Comparison of ENCODE assay signal across 23 cellular contexts in genomic region chr1:152442291-152442690, GRCh38. TPM values are rescaled to one million over a fixed set of nuclear protein-coding genes. Genes with fewer than 3 reads are reported as not detected.
"Had no signal": no experiment of that assay in that cellular context is flagged by ENCODE, and none has a peak within 500 bp of the region (broad histone marks: within the 10 kb centered on the region; RNA-seq: fewer than 3 reads in every experiment).

No MANE protein-coding gene starts in this region.

- H3K4me3 ChIP-seq: body of pancreas, mucosa of descending colon, smooth muscle cell, thyroid gland had no signal

- H3K27me3 ChIP-seq: body of pancreas, thyroid gland had no signal

- H3K36me3 ChIP-seq: thyroid gland had no signal

- H3K9me3 ChIP-seq: body of pancreas, mucosa of descending colon, thyroid gland had no signal

- H3K36me3 Mint-ChIP-seq: naive B cell; stimulated activated memory B cell treated with anti-CD40 and anti-IgM and Interleukin-4, amounts not matched to agents 10 μg/mL and 1 μg/mL and 100 μg/mL, for 72 hours had no signal

- H3K9me3 Mint-ChIP-seq: activated CD4-positive, alpha-beta T cell treated with anti-CD3 and anti-CD28 coated beads, Interleukin-2, amount 10 ng/mL, durations not matched to agents 7 days and 5 days; activated naive CD4-positive, alpha-beta T cell treated with anti-CD3 and anti-CD28 coated beads for 36 hours; activated T-cell treated with anti-CD3 and anti-CD28 coated beads, Interleukin-2, amount 50 U/mL, for 24 hours; naive B cell; stimulated activated memory B cell treated with anti-CD40 and anti-IgM and Interleukin-4, amounts not matched to agents 10 μg/mL and 1 μg/mL and 100 μg/mL, for 72 hours had no signal

- H3K4me1 Mint-ChIP-seq: neural crest cell had no signal

- H3K4me2 ChIP-seq: smooth muscle cell had no signal

- ATAC-seq: activated CD4-positive, CD25-positive, alpha-beta regulatory T cell treated with anti-CD3 and anti-CD28 coated beads, Interleukin-2, amount 50 U/mL, for 24 hours; activated CD8-positive, alpha-beta T cell treated with anti-CD3 and anti-CD28 coated beads, Interleukin-2, amount 10 ng/mL, durations not matched to agents 7 days and 5 days; body of pancreas; mucosa of descending colon; stimulated activated memory B cell treated with anti-CD40 and anti-IgM and Interleukin-4, amounts not matched to agents 10 μg/mL and 1 μg/mL and 100 μg/mL, for 72 hours had no signal

- H3K27ac Mint-ChIP-seq: activated CD4-positive, alpha-beta T cell treated with anti-CD3 and anti-CD28 coated beads, Interleukin-2, amount 10 ng/mL, durations not matched to agents 7 days and 5 days; activated CD8-positive, alpha-beta T cell treated with anti-CD3 and anti-CD28 coated beads, Interleukin-2, amount 10 ng/mL, durations not matched to agents 7 days and 5 days; activated naive CD4-positive, alpha-beta T cell treated with anti-CD3 and anti-CD28 coated beads for 36 hours; activated T-cell treated with anti-CD3 and anti-CD28 coated beads, Interleukin-2, amount 50 U/mL, for 24 hours; naive B cell; stimulated activated memory B cell treated with anti-CD40 and anti-IgM and Interleukin-4, amounts not matched to agents 10 μg/mL and 1 μg/mL and 100 μg/mL, for 72 hours had no signal

- H3K4me3 Mint-ChIP-seq: activated CD4-positive, alpha-beta T cell treated with anti-CD3 and anti-CD28 coated beads, Interleukin-2, amount 10 ng/mL, durations not matched to agents 7 days and 5 days; activated CD8-positive, alpha-beta T cell treated with anti-CD3 and anti-CD28 coated beads, Interleukin-2, amount 10 ng/mL, durations not matched to agents 7 days and 5 days; activated naive CD4-positive, alpha-beta T cell treated with anti-CD3 and anti-CD28 coated beads for 36 hours; activated T-cell treated with anti-CD3 and anti-CD28 coated beads, Interleukin-2, amount 50 U/mL, for 24 hours; neural crest cell; stimulated activated memory B cell treated with anti-CD40 and anti-IgM and Interleukin-4, amounts not matched to agents 10 μg/mL and 1 μg/mL and 100 μg/mL, for 72 hours had no signal

- H3K27ac ChIP-seq: thyroid gland had no signal

- DNase-seq: activated CD4-positive, alpha-beta T cell treated with anti-CD3 and anti-CD28 coated beads, Interleukin-2, amount 10 ng/mL, durations not matched to agents 7 days and 5 days; activated naive CD4-positive, alpha-beta T cell treated with anti-CD3 and anti-CD28 coated beads for 36 hours; activated T-cell treated with anti-CD3 and anti-CD28 coated beads, Interleukin-2, amount 50 U/mL, for 24 hours; caudate nucleus; mesenchymal stem cell; mucosa of descending colon; naive B cell; retina; stimulated activated CD4-positive, alpha-beta T cell treated with anti-CD3 and anti-CD28 coated beads, Interleukin-4, amount 100 ng/mL, for 24 hours; T1000 had no signal

- H3K4me1 ChIP-seq: thyroid gland had no signal

RNA-seq across cellular contexts. Expression of gene CRNN, which starts 28.2 kb away (rescaled TPM):
- total RNA-seq: activated CD4-positive, alpha-beta T cell treated with anti-CD3 and anti-CD28 coated beads, Interleukin-2, amount 10 ng/mL, durations not matched to agents 7 days and 5 days; activated CD8-positive, alpha-beta T cell treated with anti-CD3 and anti-CD28 coated beads, Interleukin-2, amount 10 ng/mL, durations not matched to agents 7 days and 5 days; activated naive CD4-positive, alpha-beta T cell treated with anti-CD3 and anti-CD28 coated beads for 36 hours; body of pancreas; dermis microvascular lymphatic vessel endothelial cell; epithelial cell of proximal tubule; mucosa of descending colon; neural crest cell; omental fat pad; posterior vena cava; smooth muscle cell; T-helper 1 cell treated with Interleukin-12 subunit alpha and Interleukin-12 subunit beta and Interleukin-4 antibody, amounts not matched to agents 30 ng/mL and 1 ng/mL, for 36 hours; thyroid gland; ureter had no signal
- polyA plus RNA-seq: smooth muscle cell had no signal
